ENCODE assay signal across 1 cellular context in genomic region chr19:14112051-14112808, GRCh38.
TF ChIP-seq lines count a peak whose summit lies in the region.

No MANE protein-coding gene starts in this region.

TF ChIP-seq in GM23338, 12 proteins besides CTCF, POLR2A, EP300 and RAD21 (continued from another document):
- TF ChIP-seq ZNF462 (CRISPR knock-in tag; IDR thresholded peaks at IDR 0.05) (no peak), STAT1 (IDR thresholded peaks at IDR 0.05; ENCODE audit: unreplicated experiment) (no peak), CREB1 (CRISPR knock-in tag; IDR thresholded peaks at IDR 0.05; ENCODE audit: low read depth) (no peak), REST (IDR thresholded peaks at IDR 0.05; ENCODE audit: unreplicated experiment) (no peak), ZNF331 (CRISPR knock-in tag; IDR thresholded peaks at IDR 0.05; ENCODE audit: low read depth) (no peak), ETS1 (IDR thresholded peaks at IDR 0.05) (no peak), NANOG (IDR thresholded peaks at IDR 0.05; ENCODE audit: borderline replicate concordance) (no peak), EZH2 (IDR thresholded peaks at IDR 0.05; ENCODE audit: low read depth, unreplicated experiment) (no peak)
